ENCODE assay signal across 8 cellular contexts in the genomic region with DNA sequence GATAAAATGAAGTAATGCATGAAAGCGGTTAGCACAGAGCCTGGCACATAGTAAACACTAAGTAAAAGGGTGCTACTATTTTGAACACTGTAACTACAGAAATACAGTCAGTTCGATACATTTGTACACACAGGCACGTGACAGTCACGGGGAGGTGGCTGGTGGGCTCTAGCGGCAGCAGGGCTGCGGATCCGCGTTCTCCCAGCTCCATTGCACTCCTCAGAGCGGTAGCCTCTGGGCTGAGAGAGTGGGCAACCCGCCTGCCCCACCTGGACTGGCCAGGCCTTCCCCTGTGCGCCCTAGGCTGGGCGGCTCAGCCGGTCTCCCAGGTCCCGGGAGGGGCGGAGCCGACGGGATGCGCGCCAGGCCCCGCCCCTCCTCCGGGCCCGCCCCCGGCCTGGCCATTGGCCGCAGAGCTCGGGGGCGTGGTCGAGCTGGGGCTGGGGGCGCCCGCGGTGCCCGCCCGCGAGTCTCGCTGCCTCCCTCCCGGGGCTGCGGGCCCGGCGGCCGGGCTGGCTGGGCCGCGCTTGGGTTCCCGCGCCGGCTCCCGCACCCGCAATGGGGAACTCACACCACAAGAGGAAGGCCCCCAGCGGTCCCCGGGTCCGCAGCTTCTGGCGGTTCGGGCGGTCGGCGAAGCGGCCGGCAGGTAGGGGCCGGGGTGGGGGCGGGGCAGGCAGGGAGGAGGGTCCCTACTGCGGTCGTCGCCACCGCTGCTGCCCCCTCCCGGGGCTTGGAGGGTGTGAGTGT. TPM values are rescaled to one million over a fixed set of nuclear protein-coding genes. Genes with fewer than 3 reads are reported as not detected.
DNase-seq lines count a peak whose midpoint lies in the region; ATAC-seq and TF ChIP-seq lines count a peak whose summit lies in the region.

No MANE protein-coding gene starts in this region.

- peak overlapping the region; percentile 69 for H3K4me3 ChIP-seq in Karpas-422 (ENCODE audit: low read length)
- H3K4me3 ChIP-seq in right atrium auricular region: peak overlapping the region; percentile 55 to 70
- peak overlapping the region; percentile 73 for H3K4me3 ChIP-seq in psoas muscle
- H3K4me3 ChIP-seq in aorta (ENCODE audit: low read length in 2 of 2): peak overlapping the region; percentile 38 to 75

- peaks cover 18% of the 10 kb centered on the region for H3K4me1 ChIP-seq in Karpas-422 (ENCODE audit: low read length)
- H3K4me1 ChIP-seq in right atrium auricular region: peaks cover 0 to 21% of the 10 kb centered on the region in 2 donors
- H3K4me1 ChIP-seq in psoas muscle: peaks cover 5% of the 10 kb centered on the region
- H3K4me1 ChIP-seq in aorta (ENCODE audit: control insufficient read depth in 1 of 2, insufficient read depth in 2 of 2, low read length in 2 of 2): no peaks in the 10 kb centered on the region

- ATAC-seq in psoas muscle (peak; percentile 89 to 97 (median 96)), aorta (ENCODE audit: low FRiP score) (peak; percentile 86)

- H3K27me3 ChIP-seq in Karpas-422 (ENCODE audit: low read length): no peaks in the 10 kb centered on the region
- H3K27me3 ChIP-seq in right atrium auricular region: no peaks in the 10 kb centered on the region
- H3K27me3 ChIP-seq in psoas muscle (ENCODE audit: insufficient read depth in 3 of 3, low read length in 2 of 3): no peaks in the 10 kb centered on the region
- no peaks in the 10 kb centered on the region for H3K27me3 ChIP-seq in aorta (ENCODE audit: control insufficient read depth in 1 of 2, insufficient read depth in 2 of 2, low read length in 1 of 2)

- no peaks in the 10 kb centered on the region for H3K79me2 ChIP-seq in Karpas-422 (ENCODE audit: low read length)

- intact Hi-C loops in psoas muscle (cut with DNase I): loop anchor here in 1 of 2 donors (5.0 kb wide), 1 partner anchor 36 kb away; no protein-coding TSS in a partner anchor
- intact Hi-C loops in aorta (cut with DNase I): no loop called here

- TF ChIP-seq CTCF in right atrium auricular region (IDR thresholded peaks at IDR 0.05): no peak
- TF ChIP-seq CTCF in psoas muscle (IDR thresholded peaks at IDR 0.05): no peak

- H3K9ac ChIP-seq in Karpas-422 (ENCODE audit: low read length): peak overlapping the region; percentile 66

- peak overlapping the region; percentile 86 for H3K4me2 ChIP-seq in Karpas-422 (ENCODE audit: low read depth, low read length, poor library complexity, severe bottlenecking)

- DNase-seq in NCI-H2029 (lab: John Stamatoyannopoulos, UW) (peak; percentile 54), NCI-H2029 treated with DMSO at 0.1 percent for 48 hours (lab: John Stamatoyannopoulos, UW) (no peak), Karpas-422 (peak; percentile 87), T-helper 1 cell (peak; percentile 53 to 78 (median 62)), amniotic epithelial cell (ENCODE audit: low read depth) (peak; percentile 39), right atrium auricular region (ENCODE audit: low spot score) (no peak), psoas muscle (peak; percentile 70 to 81), aorta (peak in 1 of 2 donors; percentile 85)

- peak overlapping the region; percentile 98 for H2AFZ ChIP-seq in Karpas-422 (ENCODE audit: low read length)

- H3K27ac ChIP-seq in Karpas-422 (ENCODE audit: low read length) (no peak overlapping the region), right atrium auricular region (peak overlapping the region in 1 of 2 donors; percentile 43), psoas muscle (no peak overlapping the region), aorta (ENCODE audit: low read depth in 1 of 2, low read length in 2 of 2) (no peak overlapping the region)

- H4K20me1 ChIP-seq in Karpas-422 (ENCODE audit: insufficient read depth, low read depth, low read length): no peaks in the 10 kb centered on the region

- H3K9me3 ChIP-seq in Karpas-422 (ENCODE audit: low read length) (no peaks in the 10 kb centered on the region), right atrium auricular region (no peaks in the 10 kb centered on the region), psoas muscle (no peaks in the 10 kb centered on the region), aorta (ENCODE audit: control insufficient read depth, low read length) (no peaks in the 10 kb centered on the region)

- no peaks in the 10 kb centered on the region for H3K9me2 ChIP-seq in Karpas-422 (replicated peaks; ENCODE audit: insufficient read depth, low read length)

- H3K36me3 ChIP-seq in Karpas-422 (ENCODE audit: insufficient read depth, low read length): no peaks in the 10 kb centered on the region
- H3K36me3 ChIP-seq in right atrium auricular region: no peaks in the 10 kb centered on the region
- no peaks in the 10 kb centered on the region for H3K36me3 ChIP-seq in psoas muscle (ENCODE audit: insufficient read depth in 1 of 2, low read depth in 1 of 2)
- no peaks in the 10 kb centered on the region for H3K36me3 ChIP-seq in aorta (ENCODE audit: control insufficient read depth in 1 of 2, insufficient read depth in 2 of 2, low read length in 1 of 2)

- WGBS in psoas muscle, 3 donors: 2 to 5% (median 4%) methylated on average over 26 to 63 of the region's 63 CpGs
- WGBS in aorta, 2 donors: 1 to 2% methylated on average over 51 to 63 of the region's 63 CpGs

RNA-seq across cellular contexts. Expression of a gene that starts 51.1 kb away (rescaled TPM):
- not detected in 2 replicates for total RNA-seq in Karpas-422 (2014; rRNA removed; shearing (Covaris generic); ENCODE audit: low replicate concordance)
- 10 to 100 TPM; 19.0 to 32.8 TPM for total RNA-seq in right atrium auricular region
- total RNA-seq in psoas muscle: 10 to 100 TPM; 40.4 to 82.5 (median 54.4) TPM
- 10 to 100 TPM; 46.1 to 74.7 (median 49.1) TPM for polyA plus RNA-seq in psoas muscle
- total RNA-seq in aorta: 10 to 100 TPM; 37.5 to 89.8 TPM
- 10 to 100 TPM; 11.4 to 36.8 TPM for polyA plus RNA-seq in aorta

Comparison
In these comparisons a context has a peak if more than half of its experiments do, and no peak if none do; other contexts are left out.
1. DNase-seq: peak in NCI-H2029 (single experiment), Karpas-422 (single experiment), T-helper 1 cell (5 of 5), amniotic epithelial cell (single experiment) and psoas muscle (2 of 2); none in NCI-H2029 treated with DMSO at 0.1 percent for 48 hours (single experiment) and right atrium auricular region (single experiment).
2. RNA of a gene that starts 51.1 kb away (total RNA-seq): 37.5 to 89.8 TPM in aorta, 40.4 to 82.5 TPM in psoas muscle and 19.0 to 32.8 TPM in right atrium auricular region; not detected in Karpas-422; every median in the first group is over 10 times any median in the second.
3. Peak in every context shown above with its lines, with median percentiles within 50 percentile points of each other: H3K4me3 ChIP-seq.